Comparison of ENCODE assay signal across 26 cellular contexts in genomic region chr5:45035991-45036390, GRCh38.
"Had no signal": no experiment of that assay in that cellular context is flagged by ENCODE, and none has a peak within 500 bp of the region (broad histone marks: within the 10 kb centered on the region; RNA-seq: fewer than 3 reads in every experiment).

No MANE protein-coding gene starts in this region.

- H3K27me3 Mint-ChIP-seq: naive thymus-derived CD4-positive, alpha-beta T cell had no signal

- H3K4me1 ChIP-seq: esophagus squamous epithelium, heart right ventricle, left lung, lower lobe of right lung had no signal

- DNase-seq: dermis blood vessel endothelial cell; dorsolateral prefrontal cortex; effector CD4-positive, alpha-beta T cell; effector memory CD4-positive, alpha-beta T cell; esophagus squamous epithelium; foreskin fibroblast; foreskin melanocyte; gastrocnemius medialis; glutamatergic neuron; head of caudate nucleus; heart right ventricle; hippocampal formation; left cardiac atrium; left lung; left ventricle myocardium superior; lower lobe of right lung; mesenchymal stem cell; midbrain; naive thymus-derived CD4-positive, alpha-beta T cell had no signal

- H3K27ac ChIP-seq: coronary artery, dorsolateral prefrontal cortex, epithelial cell of prostate, esophagus squamous epithelium, gastrocnemius medialis, heart right ventricle, left lung, lower lobe of right lung had no signal

- H3K9me3 ChIP-seq: esophagus squamous epithelium, gastrocnemius medialis, heart right ventricle, left lung, lower lobe of right lung had no signal

- H3K4me3 Mint-ChIP-seq: naive thymus-derived CD4-positive, alpha-beta T cell had no signal

- FAIRE-seq: colon, endometrium, islet of Langerhans, keratinocyte had no signal

- H3K36me3 Mint-ChIP-seq: naive thymus-derived CD4-positive, alpha-beta T cell had no signal

- H3K27me3 ChIP-seq: dorsolateral prefrontal cortex, esophagus squamous epithelium, gastrocnemius medialis, left lung had no signal

- ATAC-seq: esophagus mucosa; gastrocnemius medialis; heart right ventricle; left cardiac atrium; left lung; left ventricle myocardium superior; lower lobe of right lung; naive thymus-derived CD4-positive, alpha-beta T cell had no signal

- H3K4me1 Mint-ChIP-seq: naive thymus-derived CD4-positive, alpha-beta T cell had no signal

- H3K36me3 ChIP-seq: esophagus squamous epithelium, gastrocnemius medialis, heart right ventricle, left lung, lower lobe of right lung had no signal

- H3K4me3 ChIP-seq: coronary artery, dorsolateral prefrontal cortex, esophagus squamous epithelium, gastrocnemius medialis, heart right ventricle, left lung, lower lobe of right lung had no signal

- H3K27ac Mint-ChIP-seq: naive thymus-derived CD4-positive, alpha-beta T cell had no signal
